Comparison of ENCODE assay signal across 9 cellular contexts in the genomic region with DNA sequence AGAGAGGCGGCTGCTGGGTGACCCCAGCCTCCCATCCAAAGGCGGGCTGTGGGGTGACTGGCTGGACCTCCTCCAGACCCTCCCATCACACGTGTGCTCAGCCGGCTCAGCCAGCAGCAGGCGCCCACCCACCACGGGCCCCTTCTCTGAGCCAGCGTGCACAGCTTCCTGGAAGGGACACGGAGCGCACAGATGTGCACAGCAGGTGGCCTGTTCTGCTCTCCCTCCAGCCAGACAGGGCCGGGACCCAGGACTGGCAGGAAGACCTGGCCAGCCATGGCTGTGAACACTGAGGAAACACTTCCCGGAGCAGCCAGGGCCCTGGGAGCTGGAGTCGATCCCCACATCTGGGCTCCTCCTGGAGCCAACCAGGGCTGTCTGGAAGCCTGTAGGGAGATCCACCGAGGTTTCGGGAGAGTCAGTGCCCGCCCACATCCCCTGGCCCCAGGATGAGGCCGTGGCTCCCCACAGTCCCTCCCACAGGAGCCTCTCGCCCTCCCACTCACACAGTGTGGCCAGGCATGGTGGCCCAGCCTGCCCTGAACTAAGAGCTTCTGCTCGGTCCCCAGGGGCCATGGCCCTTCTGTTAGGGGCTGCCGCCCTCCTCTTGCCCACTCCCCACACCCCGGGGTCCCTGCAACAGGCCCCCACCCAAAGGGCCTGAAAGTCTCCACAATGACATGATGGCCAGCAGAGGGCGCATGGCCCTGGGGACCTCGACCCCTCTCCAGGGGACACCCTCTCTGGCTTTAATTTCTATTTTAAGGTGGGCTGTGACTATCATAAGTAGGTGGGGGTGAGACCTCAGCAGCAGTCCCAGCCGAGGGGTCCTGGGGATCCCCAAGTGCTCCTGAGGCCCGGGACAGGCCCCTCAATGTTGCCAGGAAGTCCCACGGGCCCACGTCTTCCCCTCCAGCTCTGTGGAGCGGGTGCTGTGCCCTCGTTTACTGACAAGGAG.
DNase-seq lines count a peak whose midpoint lies in the region; ATAC-seq and TF ChIP-seq lines count a peak whose summit lies in the region.
"Had no signal": no experiment of that assay in that cellular context is flagged by ENCODE, and none has a peak within 500 bp of the region (broad histone marks: within the 10 kb centered on the region; RNA-seq: fewer than 3 reads in every experiment).

No MANE protein-coding gene starts in this region.

- ATAC-seq in psoas muscle (peak in 3 of 4 donors; percentile 28 to 44 (median 44)), HG03571 (IDR thresholded peaks at IDR 0.05; ENCODE audit: unreplicated experiment) (no peak), HG02870 (IDR thresholded peaks at IDR 0.05; ENCODE audit: unreplicated experiment) (no peak)

- no peak overlapping the region for H3K4me2 ChIP-seq in fibroblast of lung (ENCODE audit: extremely low read depth, insufficient read depth, low read length)

- H3K4me3 ChIP-seq in GM12865 (ENCODE audit: low read depth, low read length) = no peak overlapping the region
- H3K4me3 ChIP-seq in fibroblast of lung (replicated peaks in 1 of 4; ENCODE audit: control extremely low read depth in 1 of 4, insufficient read depth in 1 of 4, low read depth in 3 of 4, low read length in 4 of 4) = no peak overlapping the region
- H3K4me3 ChIP-seq in psoas muscle = no peak overlapping the region

- intact Hi-C loops in psoas muscle (cut with DNase I) = no loop called here

- H3K9ac ChIP-seq in fibroblast of lung (ENCODE audit: insufficient read depth, low read length) = no peak overlapping the region

- H3K79me2 ChIP-seq in fibroblast of lung (ENCODE audit: control insufficient read depth, insufficient read depth, low read length) = no peaks in the 10 kb centered on the region

- peak; percentile 58 for TF ChIP-seq CTCF in GM12865 (IDR thresholded peaks at IDR 0.05; ENCODE audit: insufficient read depth, low read depth, low read length, missing control alignments)
- TF ChIP-seq CTCF in fibroblast of lung (conservative IDR thresholded peaks at IDR 0.05 in 1 of 2, IDR thresholded peaks at IDR 0.05 in 1 of 2; ENCODE audit: low read depth in 1 of 2, low read length in 2 of 2) = peak; percentile 43 to 60
- peak; percentile 41 for TF ChIP-seq CTCF in psoas muscle (IDR thresholded peaks at IDR 0.05)

- H2AFZ ChIP-seq in fibroblast of lung (ENCODE audit: low read length) = no peak overlapping the region

- no peaks in the 10 kb centered on the region for H4K20me1 ChIP-seq in fibroblast of lung (ENCODE audit: control insufficient read depth, extremely low read depth, insufficient read depth, low read length)

- DNase-seq in GM12865 (ENCODE audit: low read depth) = peak; percentile 11
- peak; percentile 68 for DNase-seq in OCI-M1 (lab: John Stamatoyannopoulos, UW)
- no peak for DNase-seq in fibroblast of lung (ENCODE audit: low read depth in 2 of 2)
- DNase-seq in psoas muscle = peak in 1 of 2 donors; percentile 49
- DNase-seq in T-helper 2 cell = no peak
- no peak for DNase-seq in activated gamma-delta T cell treated with Interleukin-2 at 50 U/mL for 16 hours
- DNase-seq: NCI-H2227 treated with DMSO at 0.1 percent for 48 hours had no signal

- H3K36me3 ChIP-seq in fibroblast of lung (ENCODE audit: control insufficient read depth, insufficient read depth, low read length) (no peaks in the 10 kb centered on the region), psoas muscle (ENCODE audit: insufficient read depth in 1 of 2, low read depth in 1 of 2) (no peaks in the 10 kb centered on the region)

- WGBS in psoas muscle, 3 donors = 26 to 30% (median 27%) methylated on average over 26 to 28 of the region's 28 CpGs

- H3K4me1 ChIP-seq in fibroblast of lung (ENCODE audit: control insufficient read depth, extremely low read depth, insufficient read depth, low read length) (peaks cover under 1% of the 10 kb centered on the region), psoas muscle (peaks cover 3% of the 10 kb centered on the region)

- no peaks in the 10 kb centered on the region for H3K9me3 ChIP-seq in fibroblast of lung (ENCODE audit: control insufficient read depth, insufficient read depth, low read depth, low read length)
- H3K9me3 ChIP-seq in psoas muscle = no peaks in the 10 kb centered on the region

- H3K27me3 ChIP-seq in fibroblast of lung (ENCODE audit: control insufficient read depth, insufficient read depth, low read length) (peaks cover 6% of the 10 kb centered on the region), psoas muscle (ENCODE audit: insufficient read depth in 3 of 3, low read length in 2 of 3) (peaks cover 0 to 26% (median 3%) of the 10 kb centered on the region in 3 donors)

- H3K27ac ChIP-seq in fibroblast of lung (ENCODE audit: insufficient read depth, low read length) = no peak overlapping the region
- H3K27ac ChIP-seq in psoas muscle = no peak overlapping the region

Comparison
In these comparisons a context has a peak if more than half of its experiments do, and no peak if none do; other contexts are left out.
1. DNase-seq: peak in GM12865 (single experiment) and OCI-M1 (single experiment); none in fibroblast of lung (0 of 2), T-helper 2 cell (0 of 5) and activated gamma-delta T cell treated with Interleukin-2 at 50 U/mL for 16 hours (single experiment).
2. ATAC-seq: peak in psoas muscle (3 of 4); none in HG03571 (single experiment) and HG02870 (single experiment).
3. Peak in every context shown above with its lines, with median percentiles within 50 percentile points of each other: CTCF ChIP-seq.